Comparison of ENCODE assay signal across 11 cellular contexts in genomic region chr12:23083267-23083666, GRCh38.
DNase-seq lines count a peak whose midpoint lies in the region; ATAC-seq and TF ChIP-seq lines count a peak whose summit lies in the region.
"Had no signal": no experiment of that assay in that cellular context is flagged by ENCODE, and none has a peak within 500 bp of the region (broad histone marks: within the 10 kb centered on the region; RNA-seq: fewer than 3 reads in every experiment).

No MANE protein-coding gene starts in this region.

- no peaks in the 10 kb centered on the region for H3K4me1 ChIP-seq in gastrocnemius medialis

- H3K27ac ChIP-seq in gastrocnemius medialis, result no peak overlapping the region

- DNase-seq in NCI-H69 (lab: John Stamatoyannopoulos, UW) (peak; percentile 94), iris pigment epithelial cell (ENCODE audit: low read depth) (peak; percentile 89), gastrocnemius medialis (no peak), Kasumi-1 (lab: John Stamatoyannopoulos, UW) (no peak)
- DNase-seq: activated T-cell treated with anti-CD3 and anti-CD28 coated beads, Interleukin-2, amount 50 U/mL, for 24 hours; natural killer cell; SIG-M5 had no signal

- TF ChIP-seq POLR2A in gastrocnemius medialis (IDR thresholded peaks at IDR 0.05), result no peak

- TF ChIP-seq CTCF in gastrocnemius medialis (IDR thresholded peaks at IDR 0.05 in 4 of 5, conservative IDR thresholded peaks at IDR 0.05 in 1 of 5), result no peak

- intact Hi-C loops in gastrocnemius medialis (cut with DNase I; ENCODE audit: low total_unique reads), result no loop called here

- in situ Hi-C loops in gastrocnemius medialis (cut with MboI; ENCODE audit: low sequenced_read_pairs in 4 of 4), result no loop called here

- H3K36me3 ChIP-seq in gastrocnemius medialis, result no peaks in the 10 kb centered on the region

- no peak overlapping the region for H3K4me3 ChIP-seq in gastrocnemius medialis

- H3K27me3 ChIP-seq in gastrocnemius medialis, result no peaks in the 10 kb centered on the region

- ATAC-seq in GM18511 (IDR thresholded peaks at IDR 0.05; ENCODE audit: unreplicated experiment) (peak; percentile 73), HG02763 (IDR thresholded peaks at IDR 0.05; ENCODE audit: unreplicated experiment) (peak; percentile 75), gastrocnemius medialis (no peak), HG03196 (IDR thresholded peaks at IDR 0.05; ENCODE audit: unreplicated experiment) (no peak), GM21528 (IDR thresholded peaks at IDR 0.05; ENCODE audit: low FRiP score, unreplicated experiment) (no peak)
- ATAC-seq: natural killer cell had no signal

- no peaks in the 10 kb centered on the region for H3K9me3 ChIP-seq in gastrocnemius medialis

Comparison
In these comparisons a context has a peak if more than half of its experiments do, and no peak if none do; other contexts are left out.
1. ATAC-seq: peak in GM18511 (single experiment) and HG02763 (single experiment); none in gastrocnemius medialis (0 of 2), HG03196 (single experiment) and GM21528 (single experiment).
2. DNase-seq: peak in NCI-H69 (single experiment) and iris pigment epithelial cell (single experiment); none in gastrocnemius medialis (0 of 2) and Kasumi-1 (0 of 2).